Comparison of ENCODE assay signal across 13 cellular contexts in the genomic region with DNA sequence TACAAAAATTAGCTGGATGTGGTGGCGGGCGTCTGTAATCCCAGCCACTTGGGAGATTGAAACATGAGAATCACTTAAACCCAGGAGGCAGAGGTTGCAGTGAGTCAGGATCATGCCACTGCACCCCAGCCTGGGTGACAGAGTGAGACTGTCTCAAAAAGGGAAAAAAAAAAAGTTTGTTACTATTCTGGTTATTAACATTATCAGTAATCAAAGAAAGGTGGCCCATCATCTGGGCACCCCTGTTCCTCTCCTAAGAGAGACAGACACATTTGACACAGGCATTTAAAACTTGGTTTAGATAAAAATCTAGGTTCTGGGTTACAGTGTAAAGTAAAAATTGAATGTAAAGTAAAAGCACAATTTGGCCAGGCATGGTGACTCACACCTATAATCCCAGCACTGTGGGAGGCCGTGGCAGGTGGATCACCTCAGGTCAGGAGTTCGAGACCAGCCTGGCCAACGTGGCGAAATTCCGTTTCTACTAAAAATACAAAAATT. TPM values are rescaled to one million over a fixed set of nuclear protein-coding genes. Genes with fewer than 3 reads are reported as not detected.
DNase-seq lines count a peak whose midpoint lies in the region; ATAC-seq and TF ChIP-seq lines count a peak whose summit lies in the region.
"Had no signal": no experiment of that assay in that cellular context is flagged by ENCODE, and none has a peak within 500 bp of the region (broad histone marks: within the 10 kb centered on the region; RNA-seq: fewer than 3 reads in every experiment).

No MANE protein-coding gene starts in this region.

- no peak for ATAC-seq in activated CD8-positive, alpha-beta memory T cell treated with anti-CD3 and anti-CD28 coated beads, Interleukin-2, amount 10 ng/mL, durations not matched to agents 7 days and 5 days
- no peak for ATAC-seq in RWPE2 (ENCODE audit: low read depth)
- no peak for ATAC-seq in gastrocnemius medialis
- ATAC-seq in HG02798 (IDR thresholded peaks at IDR 0.05; ENCODE audit: poor library complexity, unreplicated experiment), result no peak
- ATAC-seq: WTC11 had no signal

- no peaks in the 10 kb centered on the region for H3K9me3 Mint-ChIP-seq in activated CD8-positive, alpha-beta memory T cell treated with anti-CD3 and anti-CD28 coated beads, Interleukin-2, amount 10 ng/mL, durations not matched to agents 7 days and 5 days (ENCODE audit: low read depth)
- H3K9me3 Mint-ChIP-seq: WTC11 had no signal

- H3K4me3 Mint-ChIP-seq in activated CD8-positive, alpha-beta memory T cell treated with anti-CD3 and anti-CD28 coated beads, Interleukin-2, amount 10 ng/mL, durations not matched to agents 7 days and 5 days, result no peak overlapping the region
- H3K4me3 Mint-ChIP-seq: WTC11 had no signal

- H4K5ac ChIP-seq in mesendoderm (ENCODE audit: low read length), result no peak overlapping the region

- no peaks in the 10 kb centered on the region for H3K27me3 Mint-ChIP-seq in activated CD8-positive, alpha-beta memory T cell treated with anti-CD3 and anti-CD28 coated beads, Interleukin-2, amount 10 ng/mL, durations not matched to agents 7 days and 5 days

- peaks cover 10% of the 10 kb centered on the region for H3K79me1 ChIP-seq in mesendoderm (ENCODE audit: low read length)

- H3K27ac ChIP-seq in RWPE2 (ENCODE audit: poor library complexity, severe bottlenecking) (peak overlapping the region; percentile 91), gastrocnemius medialis (peak overlapping the region in 3 of 4 donors; percentile 48 to 68 (median 60)), mesendoderm (ENCODE audit: low read depth, low read length) (no peak overlapping the region)
- H3K27ac ChIP-seq in effector memory CD4-positive, alpha-beta T cell (ENCODE audit: insufficient read depth, low read length, poor library complexity, severe bottlenecking), result peak overlapping the region; percentile 46

- no peak overlapping the region for H3K9ac ChIP-seq in mesendoderm (ENCODE audit: low read length)

- no peak overlapping the region for H2AK5ac ChIP-seq in mesendoderm (ENCODE audit: low read length)

- no peak overlapping the region for H3K4me3 ChIP-seq in RWPE2 (ENCODE audit: severe bottlenecking)
- H3K4me3 ChIP-seq in effector memory CD4-positive, alpha-beta T cell (ENCODE audit: insufficient read depth, low read depth, low read length, poor library complexity, severe bottlenecking), result no peak overlapping the region
- H3K4me3 ChIP-seq in gastrocnemius medialis, result no peak overlapping the region
- H3K4me3 ChIP-seq in mesendoderm (ENCODE audit: low read length), result no peak overlapping the region
- H3K4me3 ChIP-seq: sigmoid colon had no signal

- TF ChIP-seq CTCF in RWPE2 (IDR thresholded peaks at IDR 0.05; ENCODE audit: poor library complexity, severe bottlenecking) (no peak), gastrocnemius medialis (IDR thresholded peaks at IDR 0.05 in 4 of 5, conservative IDR thresholded peaks at IDR 0.05 in 1 of 5) (no peak), GM13977 (IDR thresholded peaks at IDR 0.05; ENCODE audit: extremely low read depth, insufficient read depth, missing control alignments) (no peak)

- peak overlapping the region; percentile 66 for H3K27ac Mint-ChIP-seq in activated CD8-positive, alpha-beta memory T cell treated with anti-CD3 and anti-CD28 coated beads, Interleukin-2, amount 10 ng/mL, durations not matched to agents 7 days and 5 days
- H3K27ac Mint-ChIP-seq: WTC11 had no signal

- H3K4me1 ChIP-seq in RWPE2 (ENCODE audit: insufficient read depth, poor library complexity, severe bottlenecking) (peaks cover 45% of the 10 kb centered on the region), gastrocnemius medialis (peaks cover 4 to 13% of the 10 kb centered on the region in 2 donors), mesendoderm (ENCODE audit: control insufficient read depth, low read depth, low read length) (no peaks in the 10 kb centered on the region)
- peaks cover 56% of the 10 kb centered on the region for H3K4me1 ChIP-seq in effector memory CD4-positive, alpha-beta T cell (ENCODE audit: control insufficient read depth, insufficient read depth, low read length, poor library complexity, severe bottlenecking)

- DNase-seq in activated CD8-positive, alpha-beta memory T cell treated with anti-CD3 and anti-CD28 coated beads, Interleukin-2, amount 10 ng/mL, durations not matched to agents 7 days and 5 days, result no peak
- DNase-seq in activated CD8-positive, alpha-beta memory T cell treated with anti-CD3 and anti-CD28 coated beads, Interleukin-2, amount 50 U/mL, for 48 hours, result no peak
- DNase-seq in RWPE2 (ENCODE audit: low spot score) (no peak), gastrocnemius medialis (no peak), mesendoderm (no peak), GM13977 (ENCODE audit: low spot score) (no peak)
- DNase-seq in effector memory CD4-positive, alpha-beta T cell, result no peak
- DNase-seq: MV-4-11, NCI-H526, SHP77, sigmoid colon had no signal

- H3K79me2 ChIP-seq in mesendoderm (ENCODE audit: control insufficient read depth, insufficient read depth, low read length), result peaks cover 9% of the 10 kb centered on the region

- no peak overlapping the region for H3K18ac ChIP-seq in mesendoderm (ENCODE audit: low read length)

- H3K4me1 Mint-ChIP-seq in activated CD8-positive, alpha-beta memory T cell treated with anti-CD3 and anti-CD28 coated beads, Interleukin-2, amount 10 ng/mL, durations not matched to agents 7 days and 5 days, result peaks cover 62% of the 10 kb centered on the region

- CTCF ChIA-PET in activated CD8-positive, alpha-beta memory T cell treated with anti-CD3 and anti-CD28 coated beads, Interleukin-2, amount 10 ng/mL, durations not matched to agents 7 days and 5 days (lab: Charles Lee), result no interaction called here

- in situ Hi-C loops in gastrocnemius medialis (cut with MboI; ENCODE audit: low sequenced_read_pairs in 4 of 4), result no loop called here
- in situ Hi-C loops in GM13977 (cut with MboI; ENCODE audit: low pct_unique_long_range_greater_than_20kb, low sequenced_read_pairs, unreplicated experiment), result no loop called here

- no peak for TF ChIP-seq POLR2A in gastrocnemius medialis (IDR thresholded peaks at IDR 0.05)

- H2BK5ac ChIP-seq in mesendoderm (ENCODE audit: low read length), result no peak overlapping the region

- peaks cover 21% of the 10 kb centered on the region for H3K36me3 Mint-ChIP-seq in activated CD8-positive, alpha-beta memory T cell treated with anti-CD3 and anti-CD28 coated beads, Interleukin-2, amount 10 ng/mL, durations not matched to agents 7 days and 5 days

- H3K9me3 ChIP-seq in RWPE2 (ENCODE audit: severe bottlenecking) (no peaks in the 10 kb centered on the region), gastrocnemius medialis (no peaks in the 10 kb centered on the region)
- no peaks in the 10 kb centered on the region for H3K9me3 ChIP-seq in effector memory CD4-positive, alpha-beta T cell (ENCODE audit: control insufficient read depth, low read length)
- H3K9me3 ChIP-seq: sigmoid colon had no signal

- WGBS in mesendoderm (ENCODE audit: extremely low coverage, insufficient coverage, low lambda C conversion rate), result no CpG with 5 or more reads among the region's 7 CpGs

- H2BK120ac ChIP-seq in mesendoderm (ENCODE audit: low read depth, low read length), result no peak overlapping the region

- no peak overlapping the region for H4K8ac ChIP-seq in mesendoderm (ENCODE audit: low read depth, low read length)

- H3K36me3 ChIP-seq in RWPE2 (ENCODE audit: low read depth) (peaks cover 56% of the 10 kb centered on the region), gastrocnemius medialis (peaks cover 0 to 26% of the 10 kb centered on the region in 2 donors), mesendoderm (ENCODE audit: control insufficient read depth, insufficient read depth, low read length) (peaks cover 13% of the 10 kb centered on the region)
- H3K36me3 ChIP-seq in effector memory CD4-positive, alpha-beta T cell (ENCODE audit: control insufficient read depth, insufficient read depth, low read length), result peaks cover 21% of the 10 kb centered on the region

- no peak overlapping the region for H3K23ac ChIP-seq in mesendoderm (ENCODE audit: low read length)

- no peaks in the 10 kb centered on the region for H3K27me3 ChIP-seq in RWPE2 (ENCODE audit: insufficient read depth, poor library complexity, severe bottlenecking)
- H3K27me3 ChIP-seq in effector memory CD4-positive, alpha-beta T cell (replicated peaks; ENCODE audit: control insufficient read depth, insufficient read depth, low read length, poor library complexity, severe bottlenecking), result no peaks in the 10 kb centered on the region
- no peaks in the 10 kb centered on the region for H3K27me3 ChIP-seq in gastrocnemius medialis
- no peaks in the 10 kb centered on the region for H3K27me3 ChIP-seq in mesendoderm (ENCODE audit: insufficient read depth, low read length, poor library complexity)
- H3K27me3 ChIP-seq: sigmoid colon had no signal

- H3K4ac ChIP-seq in mesendoderm (ENCODE audit: low read depth, low read length), result no peak overlapping the region

- intact Hi-C loops in gastrocnemius medialis (cut with DNase I; ENCODE audit: low total_unique reads), result no loop called here

- H3K4me2 ChIP-seq in mesendoderm (ENCODE audit: low read length), result no peak overlapping the region

- H2BK15ac ChIP-seq in mesendoderm (replicated peaks; ENCODE audit: low read depth), result no peak overlapping the region

- no peak overlapping the region for H3K56ac ChIP-seq in mesendoderm (ENCODE audit: low read length)

RNA-seq across cellular contexts. Expression of a gene that starts 16.9 kb away (rescaled TPM):
- total RNA-seq in activated CD8-positive, alpha-beta memory T cell treated with anti-CD3 and anti-CD28 coated beads, Interleukin-2, amount 10 ng/mL, durations not matched to agents 7 days and 5 days, result under 1 TPM; 0.47 to 0.63 TPM
- total RNA-seq in gastrocnemius medialis, result 10 to 100 TPM in 3 of 4 donors, 1 to 10 TPM in 1; 9.5 to 39.3 (median 30.3) TPM
- 9.4 TPM for polyA plus RNA-seq in mesendoderm (2013, experiment 1 of 2)
- 8.5 TPM for polyA plus RNA-seq in mesendoderm (2013, experiment 2 of 2)

RNA-seq across cellular contexts. Expression of a gene that starts 22.0 kb away (rescaled TPM):
- total RNA-seq in activated CD8-positive, alpha-beta memory T cell treated with anti-CD3 and anti-CD28 coated beads, Interleukin-2, amount 10 ng/mL, durations not matched to agents 7 days and 5 days, result 10 to 100 TPM; 25.6 to 26.7 TPM
- 10 to 100 TPM; 24.4 to 28.4 (median 27.0) TPM for total RNA-seq in gastrocnemius medialis
- 52.4 TPM for polyA plus RNA-seq in mesendoderm (2013, experiment 1 of 2)
- 53.7 TPM for polyA plus RNA-seq in mesendoderm (2013, experiment 2 of 2)

RNA-seq across cellular contexts. Expression of a gene that starts 22.2 kb away (rescaled TPM):
- 10 to 100 TPM; 12.7 to 20.6 TPM for total RNA-seq in activated CD8-positive, alpha-beta memory T cell treated with anti-CD3 and anti-CD28 coated beads, Interleukin-2, amount 10 ng/mL, durations not matched to agents 7 days and 5 days
- total RNA-seq in gastrocnemius medialis, result 1 to 10 TPM; 4.7 to 7.4 (median 5.8) TPM
- 4.8 TPM for polyA plus RNA-seq in mesendoderm (2013, experiment 1 of 2)
- 5.4 TPM for polyA plus RNA-seq in mesendoderm (2013, experiment 2 of 2)

RNA-seq across cellular contexts. Expression of a gene that starts 43.5 kb away (rescaled TPM):
- total RNA-seq in activated CD8-positive, alpha-beta memory T cell treated with anti-CD3 and anti-CD28 coated beads, Interleukin-2, amount 10 ng/mL, durations not matched to agents 7 days and 5 days, result 10 to 100 TPM in 1 of 2 experiments, 1 to 10 TPM in 1; 7.7 to 11.1 TPM
- total RNA-seq in gastrocnemius medialis, result 10 to 100 TPM in 1 of 4 donors, 1 to 10 TPM in 3; 6.5 to 11.8 (median 6.6) TPM
- polyA plus RNA-seq in mesendoderm (2013, experiment 1 of 2), result 17.4 TPM
- polyA plus RNA-seq in mesendoderm (2013, experiment 2 of 2), result 17.8 TPM

RNA-seq across cellular contexts. Expression of a gene that starts 43.6 kb away (rescaled TPM):
- total RNA-seq in activated CD8-positive, alpha-beta memory T cell treated with anti-CD3 and anti-CD28 coated beads, Interleukin-2, amount 10 ng/mL, durations not matched to agents 7 days and 5 days, result 100 to 1,000 TPM in 1 of 2 experiments, 10 to 100 TPM in 1; 88.0 to 108 TPM
- total RNA-seq in gastrocnemius medialis, result 10 to 100 TPM; 24.7 to 59.7 (median 30.3) TPM
- polyA plus RNA-seq in mesendoderm (2013, experiment 1 of 2), result 41.8 TPM
- polyA plus RNA-seq in mesendoderm (2013, experiment 2 of 2), result 41.3 TPM

Comparison
In these comparisons a context has a peak if more than half of its experiments do, and no peak if none do; other contexts are left out.
1. RNA of a gene that starts 16.9 kb away (total RNA-seq): 9.5 to 39.3 TPM in gastrocnemius medialis; 0.47 to 0.63 TPM in activated CD8-positive, alpha-beta memory T cell treated with anti-CD3 and anti-CD28 coated beads, Interleukin-2, amount 10 ng/mL, durations not matched to agents 7 days and 5 days; every median in the first group is over 4 times any median in the second.